In genomic region chr12:53674977-53675700, GRCh38 we compare ENCODE assay signal across 8 cellular contexts. TPM values are rescaled to one million over a fixed set of nuclear protein-coding genes. Genes with fewer than 3 reads are reported as not detected.
A peak's percentile ranks its signal among the peaks of the same experiment; 100 is the strongest.
DNase-seq lines count a peak whose midpoint lies in the region; ATAC-seq and TF ChIP-seq lines count a peak whose summit lies in the region.

No MANE protein-coding gene starts in this region.

- peaks cover 27% of the 10 kb centered on the region for H3K27me3 Mint-ChIP-seq in activated CD4-positive, alpha-beta T cell treated with anti-CD3 and anti-CD28 coated beads, Interleukin-2, amount 10 ng/mL, durations not matched to agents 7 days and 5 days
- H3K27me3 Mint-ChIP-seq in activated T-helper 2 cell treated with anti-CD3 and anti-CD28 coated beads, Interferon-gamma antibody, Interleukin-2, Interleukin-4, amounts not matched to agents 10 μg/mL and 5 μg/mL and 100 μg/mL, durations not matched to agents 14 hours and 24 hours and 36 hours (ENCODE audit: low read depth), result peaks cover 27% of the 10 kb centered on the region

- TF ChIP-seq CTCF in kidney epithelial cell (IDR thresholded peaks at IDR 0.05; ENCODE audit: insufficient read depth, low read length, poor library complexity, severe bottlenecking), result no peak

- no peak for DNase-seq in activated CD4-positive, alpha-beta T cell treated with anti-CD3 and anti-CD28 coated beads, Interleukin-2, amount 10 ng/mL, durations not matched to agents 7 days and 5 days
- no peak for DNase-seq in activated CD4-positive, alpha-beta T cell treated with anti-CD3 and anti-CD28 coated beads for 48 hours
- DNase-seq in activated T-helper 2 cell treated with anti-CD3 and anti-CD28 coated beads, Interferon-gamma antibody, Interleukin-2, Interleukin-4, amounts not matched to agents 10 μg/mL and 5 μg/mL and 100 μg/mL, durations not matched to agents 14 hours and 24 hours and 36 hours (ENCODE audit: low spot score), result no peak
- no peak for DNase-seq in kidney epithelial cell (ENCODE audit: low read depth)

- H3K36me3 ChIP-seq in kidney epithelial cell (ENCODE audit: control insufficient read depth, insufficient read depth, low read length), result no peaks in the 10 kb centered on the region

- CTCF ChIA-PET in activated CD4-positive, alpha-beta T cell treated with anti-CD3 and anti-CD28 coated beads, Interleukin-2, amount 10 ng/mL, durations not matched to agents 7 days and 5 days (lab: Charles Lee), result interaction anchor here (0.6 to 3.7 kb wide), 34 partner anchors 9 to 354 kb away, joined by 3 to 24 read pairs (median 4); partner anchors contain the start of gene CALCOCO1

- peak overlapping the region; percentile 97 for H3K27ac Mint-ChIP-seq in activated CD4-positive, alpha-beta T cell treated with anti-CD3 and anti-CD28 coated beads, Interleukin-2, amount 10 ng/mL, durations not matched to agents 7 days and 5 days
- H3K27ac Mint-ChIP-seq in activated T-helper 2 cell treated with anti-CD3 and anti-CD28 coated beads, Interferon-gamma antibody, Interleukin-2, Interleukin-4, amounts not matched to agents 10 μg/mL and 5 μg/mL and 100 μg/mL, durations not matched to agents 14 hours and 24 hours and 36 hours, result peak overlapping the region; percentile 92

- H3K27ac ChIP-seq in temporal lobe (ENCODE audit: low read depth, low read length), result peak overlapping the region; percentile 77

- ATAC-seq in HG02870 (IDR thresholded peaks at IDR 0.05; ENCODE audit: unreplicated experiment) (no peak), GM21529 (IDR thresholded peaks at IDR 0.05; ENCODE audit: unreplicated experiment) (no peak), HG03460 (IDR thresholded peaks at IDR 0.05; ENCODE audit: unreplicated experiment) (no peak)

- POLR2A ChIA-PET in activated CD4-positive, alpha-beta T cell treated with anti-CD3 and anti-CD28 coated beads, Interleukin-2, amount 10 ng/mL, durations not matched to agents 7 days and 5 days (lab: Charles Lee), result interaction anchor here (1.4 kb wide), 1 partner anchor 132 kb away, joined by 9 read pairs; no protein-coding TSS in a partner anchor

- peak overlapping the region; percentile 92 for H3K4me3 Mint-ChIP-seq in activated CD4-positive, alpha-beta T cell treated with anti-CD3 and anti-CD28 coated beads, Interleukin-2, amount 10 ng/mL, durations not matched to agents 7 days and 5 days
- peak overlapping the region; percentile 93 for H3K4me3 Mint-ChIP-seq in activated T-helper 2 cell treated with anti-CD3 and anti-CD28 coated beads, Interferon-gamma antibody, Interleukin-2, Interleukin-4, amounts not matched to agents 10 μg/mL and 5 μg/mL and 100 μg/mL, durations not matched to agents 14 hours and 24 hours and 36 hours (ENCODE audit: low read depth)

- no peaks in the 10 kb centered on the region for H3K27me3 ChIP-seq in kidney epithelial cell (ENCODE audit: control insufficient read depth, insufficient read depth, low read length)

- H3K4me3 ChIP-seq in kidney epithelial cell (ENCODE audit: low read depth, low read length), result peak overlapping the region; percentile 65

- intact Hi-C loops in activated T-helper 2 cell treated with anti-CD3 and anti-CD28 coated beads, Interferon-gamma antibody, Interleukin-2, Interleukin-4, amounts not matched to agents 10 μg/mL and 5 μg/mL and 100 μg/mL, durations not matched to agents 14 hours and 24 hours and 36 hours (cut with micrococcal nuclease), result no loop called here

- H3K9me3 Mint-ChIP-seq in activated CD4-positive, alpha-beta T cell treated with anti-CD3 and anti-CD28 coated beads, Interleukin-2, amount 10 ng/mL, durations not matched to agents 7 days and 5 days, result no peaks in the 10 kb centered on the region
- H3K9me3 Mint-ChIP-seq in activated T-helper 2 cell treated with anti-CD3 and anti-CD28 coated beads, Interferon-gamma antibody, Interleukin-2, Interleukin-4, amounts not matched to agents 10 μg/mL and 5 μg/mL and 100 μg/mL, durations not matched to agents 14 hours and 24 hours and 36 hours, result no peaks in the 10 kb centered on the region

- peaks cover 39% of the 10 kb centered on the region for H3K4me1 Mint-ChIP-seq in activated CD4-positive, alpha-beta T cell treated with anti-CD3 and anti-CD28 coated beads, Interleukin-2, amount 10 ng/mL, durations not matched to agents 7 days and 5 days
- peaks cover 28% of the 10 kb centered on the region for H3K4me1 Mint-ChIP-seq in activated T-helper 2 cell treated with anti-CD3 and anti-CD28 coated beads, Interferon-gamma antibody, Interleukin-2, Interleukin-4, amounts not matched to agents 10 μg/mL and 5 μg/mL and 100 μg/mL, durations not matched to agents 14 hours and 24 hours and 36 hours (ENCODE audit: low read depth)

- H3K36me3 Mint-ChIP-seq in activated CD4-positive, alpha-beta T cell treated with anti-CD3 and anti-CD28 coated beads, Interleukin-2, amount 10 ng/mL, durations not matched to agents 7 days and 5 days (ENCODE audit: low read depth), result peaks cover 30% of the 10 kb centered on the region
- H3K36me3 Mint-ChIP-seq in activated T-helper 2 cell treated with anti-CD3 and anti-CD28 coated beads, Interferon-gamma antibody, Interleukin-2, Interleukin-4, amounts not matched to agents 10 μg/mL and 5 μg/mL and 100 μg/mL, durations not matched to agents 14 hours and 24 hours and 36 hours (ENCODE audit: low read depth), result peaks cover 41% of the 10 kb centered on the region

RNA-seq across cellular contexts. Expression of gene ATP5MC2, which starts 0.7 kb away (rescaled TPM):
- total RNA-seq in activated CD4-positive, alpha-beta T cell treated with anti-CD3 and anti-CD28 coated beads, Interleukin-2, amount 10 ng/mL, durations not matched to agents 7 days and 5 days, result 100 to 1,000 TPM; 298 to 356 TPM
- 433 and 438 TPM in 2 replicates for total RNA-seq in activated T-helper 2 cell treated with anti-CD3 and anti-CD28 coated beads, Interferon-gamma antibody, Interleukin-2, Interleukin-4, amounts not matched to agents 10 μg/mL and 5 μg/mL and 100 μg/mL, durations not matched to agents 14 hours and 24 hours and 36 hours
- total RNA-seq in kidney epithelial cell (235 and 299 TPM in 2 replicates), temporal lobe (41.6 TPM)

RNA-seq across cellular contexts. Expression of gene ATF7, which starts 49.0 kb away (rescaled TPM):
- 10 to 100 TPM; 28.6 to 43.0 TPM for total RNA-seq in activated CD4-positive, alpha-beta T cell treated with anti-CD3 and anti-CD28 coated beads, Interleukin-2, amount 10 ng/mL, durations not matched to agents 7 days and 5 days
- 28.0 and 32.0 TPM in 2 replicates for total RNA-seq in activated T-helper 2 cell treated with anti-CD3 and anti-CD28 coated beads, Interferon-gamma antibody, Interleukin-2, Interleukin-4, amounts not matched to agents 10 μg/mL and 5 μg/mL and 100 μg/mL, durations not matched to agents 14 hours and 24 hours and 36 hours
- total RNA-seq in kidney epithelial cell (14.2 and 26.6 TPM in 2 replicates), temporal lobe (7.1 TPM)

RNA-seq across cellular contexts. Expression of gene CALCOCO1, which starts 52.1 kb away (rescaled TPM):
- total RNA-seq in activated CD4-positive, alpha-beta T cell treated with anti-CD3 and anti-CD28 coated beads, Interleukin-2, amount 10 ng/mL, durations not matched to agents 7 days and 5 days, result 10 to 100 TPM; 54.6 to 56.8 TPM
- total RNA-seq in activated T-helper 2 cell treated with anti-CD3 and anti-CD28 coated beads, Interferon-gamma antibody, Interleukin-2, Interleukin-4, amounts not matched to agents 10 μg/mL and 5 μg/mL and 100 μg/mL, durations not matched to agents 14 hours and 24 hours and 36 hours, result 19.8 and 22.4 TPM in 2 replicates
- 57.6 and 68.4 TPM in 2 replicates for total RNA-seq in kidney epithelial cell
- total RNA-seq in temporal lobe, result 53.1 TPM
